29 cellular contexts compared by ENCODE assay signal in genomic region chr2:191351921-191352320, GRCh38.
DNase-seq lines count a peak whose midpoint lies in the region; ATAC-seq, FAIRE-seq and TF ChIP-seq lines count a peak whose summit lies in the region.
"Had no signal": no experiment of that assay in that cellular context is flagged by ENCODE, and none has a peak within 500 bp of the region (broad histone marks: within the 10 kb centered on the region; RNA-seq: fewer than 3 reads in every experiment).

No MANE protein-coding gene starts in this region.

- no peak for FAIRE-seq in astrocyte (lab: Jason Lieb, UNC)
- FAIRE-seq: K562 had no signal

- peaks cover 41% of the 10 kb centered on the region for H3K4me1 Mint-ChIP-seq in astrocyte (ENCODE audit: low read depth, unreplicated experiment)
- H3K4me1 Mint-ChIP-seq: CD4-positive, alpha-beta memory T cell; naive thymus-derived CD4-positive, alpha-beta T cell; stimulated activated naive CD8-positive, alpha-beta T cell treated with anti-CD3 and anti-CD28 coated beads, Interleukin-15, amount 100 ng/mL, for 72 hours had no signal

- H3K9me3 ChIP-seq in mammary epithelial cell (replicated peaks; ENCODE audit: insufficient read depth, low read length), result no peaks in the 10 kb centered on the region
- no peaks in the 10 kb centered on the region for H3K9me3 ChIP-seq in breast epithelium
- no peaks in the 10 kb centered on the region for H3K9me3 ChIP-seq in astrocyte (ENCODE audit: insufficient read depth, low read depth, low read length)
- H3K9me3 ChIP-seq: uterus had no signal

- TF ChIP-seq CTCF in mammary epithelial cell (conservative IDR thresholded peaks at IDR 0.05 in 1 of 2, IDR thresholded peaks at IDR 0.05 in 1 of 2; ENCODE audit: extremely low read depth in 1 of 2, insufficient read depth in 1 of 2, low read depth in 1 of 2, low read length in 2 of 2) (no peak), breast epithelium (IDR thresholded peaks at IDR 0.05) (no peak), astrocyte (IDR thresholded peaks at IDR 0.05; ENCODE audit: insufficient read depth, low read depth, low read length) (no peak), fibroblast of pulmonary artery (IDR thresholded peaks at IDR 0.05; ENCODE audit: low read length, missing control alignments) (no peak)

- intact Hi-C loops in mammary epithelial cell (cut with micrococcal nuclease), result loop anchor here (2.0 kb wide), 1 partner anchor 181 kb away; no protein-coding TSS in a partner anchor
- intact Hi-C loops in breast epithelium (cut with DNase I; ENCODE audit: low total_unique reads), result no loop called here

- peaks cover 75% of the 10 kb centered on the region for H3K79me2 ChIP-seq in mammary epithelial cell (ENCODE audit: insufficient read depth, low read length)
- peaks cover 29% of the 10 kb centered on the region for H3K79me2 ChIP-seq in astrocyte (ENCODE audit: insufficient read depth, low read length)

- H4K20me1 ChIP-seq in mammary epithelial cell (ENCODE audit: insufficient read depth, low read length) (no peaks in the 10 kb centered on the region), astrocyte (ENCODE audit: insufficient read depth, low read length) (no peaks in the 10 kb centered on the region)

- peaks cover 47% of the 10 kb centered on the region for H3K36me3 ChIP-seq in mammary epithelial cell (ENCODE audit: insufficient read depth, low read length)
- H3K36me3 ChIP-seq in breast epithelium, result no peaks in the 10 kb centered on the region
- peaks cover 22% of the 10 kb centered on the region for H3K36me3 ChIP-seq in astrocyte (ENCODE audit: insufficient read depth, low read length)
- H3K36me3 ChIP-seq: uterus had no signal

- CTCF ChIA-PET in mammary epithelial cell (lab: Charles Lee; ENCODE audit: low non-redundant PET), result no interaction called here

- no peak overlapping the region for H2AFZ ChIP-seq in mammary epithelial cell (ENCODE audit: low read depth, low read length)
- no peak overlapping the region for H2AFZ ChIP-seq in astrocyte (ENCODE audit: low read depth, low read length)

- no peak overlapping the region for H3K4me2 ChIP-seq in mammary epithelial cell (ENCODE audit: insufficient read depth, low read depth, low read length)
- no peak overlapping the region for H3K4me2 ChIP-seq in astrocyte (ENCODE audit: low read length)

- ATAC-seq in HG03565 (IDR thresholded peaks at IDR 0.05; ENCODE audit: unreplicated experiment), result no peak
- ATAC-seq: activated CD8-positive, alpha-beta T cell treated with anti-CD3 and anti-CD28 coated beads, Interleukin-2, amount 10 ng/mL, durations not matched to agents 7 days and 5 days; esophagus mucosa; K562; naive thymus-derived CD4-positive, alpha-beta T cell; stimulated activated naive CD8-positive, alpha-beta T cell treated with anti-CD3 and anti-CD28 coated beads, Interleukin-15, amount 100 ng/mL, for 72 hours had no signal

- H3K27me3 Mint-ChIP-seq in astrocyte (ENCODE audit: low read depth, unreplicated experiment), result no peaks in the 10 kb centered on the region
- H3K27me3 Mint-ChIP-seq: stimulated activated naive CD8-positive, alpha-beta T cell treated with anti-CD3 and anti-CD28 coated beads, Interleukin-15, amount 100 ng/mL, for 72 hours had no signal

- no peak for TF ChIP-seq POLR2A in breast epithelium (IDR thresholded peaks at IDR 0.05)

- H3K27ac ChIP-seq in mammary epithelial cell (ENCODE audit: insufficient read depth, low read depth, low read length), result peak overlapping the region; percentile 37
- H3K27ac ChIP-seq in breast epithelium, result no peak overlapping the region
- peak overlapping the region; percentile 65 for H3K27ac ChIP-seq in astrocyte (ENCODE audit: low read depth, low read length)
- H3K27ac ChIP-seq: coronary artery, SK-N-MC, uterus had no signal

- dilution Hi-C loops in mammary epithelial cell (cut with HindIII; ENCODE audit: low sequenced_read_pairs), result no loop called here

- DNase-seq in mammary epithelial cell (no peak), breast epithelium (ENCODE audit: low spot score in 2 of 2) (no peak), astrocyte (ENCODE audit: low read depth) (peak; percentile 66), fibroblast of pulmonary artery (ENCODE audit: low read depth) (peak; percentile 10), NCI-H2029 (lab: John Stamatoyannopoulos, UW) (no peak), 8988T (no peak)
- DNase-seq in activated naive CD4-positive, alpha-beta T cell treated with anti-CD3 and anti-CD28 coated beads, Interleukin-2, amount 50 U/mL, for 16 hours, result no peak
- DNase-seq: activated CD8-positive, alpha-beta T cell treated with anti-CD3 and anti-CD28 coated beads, Interleukin-2, amount 10 ng/mL, durations not matched to agents 7 days and 5 days; activated effector memory CD4-positive, alpha-beta T cell treated with Interleukin-2 at 50 U/mL for 16 hours; CD4-positive, alpha-beta memory T cell; kidney; midbrain; MM.1S; naive thymus-derived CD4-positive, alpha-beta T cell; NCI-H1417; NCI-H2081 treated with DMSO at 0.1 percent for 48 hours; NCI-H345; NCI-H82; nucleus accumbens; RPMI8226; stimulated activated CD8-positive, alpha-beta memory T cell treated with anti-CD3 and anti-CD28 coated beads, Interleukin-4, amount 100 ng/mL, for 48 hours; stimulated activated naive CD8-positive, alpha-beta T cell treated with anti-CD3 and anti-CD28 coated beads, Interleukin-15, amount 100 ng/mL, for 72 hours; uterus had no signal

- 71% methylated on average over 2 of the region's 2 CpGs for WGBS in mammary epithelial cell (ENCODE audit: low coverage, missing lambda C conversion rate)

- in situ Hi-C loops in mammary epithelial cell (cut with MboI; ENCODE audit: low sequenced_read_pairs in 2 of 2), result no loop called here

- no peaks in the 10 kb centered on the region for H3K27me3 ChIP-seq in mammary epithelial cell (ENCODE audit: insufficient read depth, low read length)
- no peaks in the 10 kb centered on the region for H3K27me3 ChIP-seq in breast epithelium
- no peaks in the 10 kb centered on the region for H3K27me3 ChIP-seq in astrocyte (ENCODE audit: insufficient read depth, low read length)
- H3K27me3 ChIP-seq: uterus had no signal

- peaks cover 16% of the 10 kb centered on the region for H3K4me1 ChIP-seq in mammary epithelial cell (ENCODE audit: insufficient read depth, low read length)
- H3K4me1 ChIP-seq in breast epithelium, result no peaks in the 10 kb centered on the region
- H3K4me1 ChIP-seq in astrocyte (ENCODE audit: insufficient read depth, low read length), result peaks cover 36% of the 10 kb centered on the region

- H3K27ac Mint-ChIP-seq in astrocyte (ENCODE audit: unreplicated experiment), result peak overlapping the region; percentile 90
- H3K27ac Mint-ChIP-seq: activated CD8-positive, alpha-beta T cell treated with anti-CD3 and anti-CD28 coated beads, Interleukin-2, amount 10 ng/mL, durations not matched to agents 7 days and 5 days; CD4-positive, alpha-beta memory T cell; naive thymus-derived CD4-positive, alpha-beta T cell; stimulated activated naive CD8-positive, alpha-beta T cell treated with anti-CD3 and anti-CD28 coated beads, Interleukin-15, amount 100 ng/mL, for 72 hours; T-helper 1 cell treated with Interleukin-12 subunit alpha and Interleukin-12 subunit beta and Interleukin-4 antibody, amounts not matched to agents 30 μg/mL and 1 μg/mL, for 36 hours had no signal

- peaks cover 25% of the 10 kb centered on the region for H3K36me3 Mint-ChIP-seq in astrocyte (ENCODE audit: low read depth, unreplicated experiment)
- H3K36me3 Mint-ChIP-seq: CD4-positive, alpha-beta memory T cell had no signal

- H3K4me3 ChIP-seq in mammary epithelial cell (replicated peaks in 1 of 3; ENCODE audit: insufficient read depth in 1 of 3, low read depth in 2 of 3, low read length in 3 of 3) (no peak overlapping the region), breast epithelium (no peak overlapping the region), astrocyte (ENCODE audit: insufficient read depth, low read depth, low read length) (no peak overlapping the region), fibroblast of pulmonary artery (replicated peaks; ENCODE audit: low read depth, low read length) (no peak overlapping the region)
- H3K4me3 ChIP-seq: coronary artery, K562, SK-N-MC, uterus had no signal

- H3K9ac ChIP-seq in mammary epithelial cell (ENCODE audit: insufficient read depth, low read length) (peak overlapping the region; percentile 14), astrocyte (ENCODE audit: low read length) (no peak overlapping the region)

- no peak overlapping the region for H3K4me3 Mint-ChIP-seq in astrocyte (ENCODE audit: unreplicated experiment)
- H3K4me3 Mint-ChIP-seq: activated CD8-positive, alpha-beta T cell treated with anti-CD3 and anti-CD28 coated beads, Interleukin-2, amount 10 ng/mL, durations not matched to agents 7 days and 5 days; CD4-positive, alpha-beta memory T cell; naive thymus-derived CD4-positive, alpha-beta T cell; stimulated activated naive CD8-positive, alpha-beta T cell treated with anti-CD3 and anti-CD28 coated beads, Interleukin-15, amount 100 ng/mL, for 72 hours; T-helper 1 cell treated with Interleukin-12 subunit alpha and Interleukin-12 subunit beta and Interleukin-4 antibody, amounts not matched to agents 30 μg/mL and 1 μg/mL, for 36 hours had no signal

- no TSS peak for BruUV-seq in mammary epithelial cell (replicated peaks; lab: Mats Ljungman, UMichigan)

- peaks cover 3% of the 10 kb centered on the region for H3K9me3 Mint-ChIP-seq in astrocyte (ENCODE audit: unreplicated experiment)

Comparison
In these comparisons a context has a peak if more than half of its experiments do, and no peak if none do; other contexts are left out.
1. H3K27ac ChIP-seq: peak in mammary epithelial cell (single experiment) and astrocyte (single experiment); none in breast epithelium (0 of 2).
2. DNase-seq: peak in astrocyte (single experiment) and fibroblast of pulmonary artery (single experiment); none in mammary epithelial cell (single experiment), breast epithelium (0 of 2), activated naive CD4-positive, alpha-beta T cell treated with anti-CD3 and anti-CD28 coated beads, Interleukin-2, amount 50 U/mL, for 16 hours (single experiment), NCI-H2029 (single experiment) and 8988T (single experiment).